In genomic region chr16:71920658-71921057, GRCh38 we compare ENCODE assay signal across 17 cellular contexts. TPM values are rescaled to one million over a fixed set of nuclear protein-coding genes. Genes with fewer than 3 reads are reported as not detected.
DNase-seq lines count a peak whose midpoint lies in the region; ATAC-seq lines count a peak whose summit lies in the region.
"Had no signal": no experiment of that assay in that cellular context is flagged by ENCODE, and none has a peak within 500 bp of the region (broad histone marks: within the 10 kb centered on the region; RNA-seq: fewer than 3 reads in every experiment).

No MANE protein-coding gene starts in this region.

- H4K12ac ChIP-seq in trophoblast cell (ENCODE audit: low read depth, low read length): no peak overlapping the region

- H3K27ac Mint-ChIP-seq in activated T-cell treated with anti-CD3 and anti-CD28 coated beads, Interleukin-2, amount 50 U/mL, for 24 hours: peak overlapping the region; percentile 71
- H3K27ac Mint-ChIP-seq in T-helper 17 cell: peak overlapping the region; percentile 37
- peak overlapping the region; percentile 12 for H3K27ac Mint-ChIP-seq in activated naive CD8-positive, alpha-beta T cell treated with anti-CD3 and anti-CD28 coated beads, Interleukin-2, amount 50 U/mL, for 24 hours

- no peak overlapping the region for H2AFZ ChIP-seq in trophoblast cell (ENCODE audit: insufficient read depth, low read length, poor library complexity)

- H3K36me3 ChIP-seq in trophoblast cell (ENCODE audit: control insufficient read depth in 1 of 2, insufficient read depth in 2 of 2, low read length in 2 of 2): peaks cover 29 to 66% of the 10 kb centered on the region in 2 experiments

- no peak overlapping the region for H3K18ac ChIP-seq in trophoblast cell (ENCODE audit: low read length)

- peaks cover 95% of the 10 kb centered on the region for H3K36me3 Mint-ChIP-seq in activated T-cell treated with anti-CD3 and anti-CD28 coated beads, Interleukin-2, amount 50 U/mL, for 24 hours (ENCODE audit: low read depth)
- peaks cover 66% of the 10 kb centered on the region for H3K36me3 Mint-ChIP-seq in activated T-cell treated with anti-CD3 and anti-CD28 coated beads, Interleukin-2, amount 50 U/mL, for 4 hours (ENCODE audit: insufficient read depth)
- peaks cover 25% of the 10 kb centered on the region for H3K36me3 Mint-ChIP-seq in T-helper 17 cell (ENCODE audit: low read depth)
- peaks cover 80% of the 10 kb centered on the region for H3K36me3 Mint-ChIP-seq in activated naive CD8-positive, alpha-beta T cell treated with anti-CD3 and anti-CD28 coated beads, Interleukin-2, amount 50 U/mL, for 24 hours (ENCODE audit: low read depth)

- H3K9me3 Mint-ChIP-seq in activated T-cell treated with anti-CD3 and anti-CD28 coated beads, Interleukin-2, amount 50 U/mL, for 24 hours: no peaks in the 10 kb centered on the region
- no peaks in the 10 kb centered on the region for H3K9me3 Mint-ChIP-seq in activated T-cell treated with anti-CD3 and anti-CD28 coated beads, Interleukin-2, amount 50 U/mL, for 4 hours
- no peaks in the 10 kb centered on the region for H3K9me3 Mint-ChIP-seq in activated naive CD8-positive, alpha-beta T cell treated with anti-CD3 and anti-CD28 coated beads, Interleukin-2, amount 50 U/mL, for 24 hours

- peak overlapping the region; percentile 47 for H3K4ac ChIP-seq in trophoblast cell (ENCODE audit: low read depth, low read length)

- peaks cover 4 to 12% of the 10 kb centered on the region in 2 experiments for H3K4me1 ChIP-seq in trophoblast cell (ENCODE audit: control insufficient read depth in 1 of 2, insufficient read depth in 2 of 2, low read length in 2 of 2)

- no peak overlapping the region for H2BK120ac ChIP-seq in trophoblast cell (ENCODE audit: insufficient read depth, low read length, poor library complexity)

- no peak overlapping the region for H2AK5ac ChIP-seq in trophoblast cell (ENCODE audit: low read length)

- H3K27me3 ChIP-seq in trophoblast cell (ENCODE audit: insufficient read depth, low read length): no peaks in the 10 kb centered on the region

- H3K4me2 ChIP-seq in trophoblast cell (ENCODE audit: low read length): no peak overlapping the region

- H3K79me1 ChIP-seq in trophoblast cell (ENCODE audit: low read length): no peaks in the 10 kb centered on the region

- no CpG with 5 or more reads among the region's 2 CpGs for WGBS in trophoblast cell (ENCODE audit: extremely low coverage, insufficient coverage, insufficient read length)

- H3K4me3 ChIP-seq in trophoblast cell (ENCODE audit: low read depth, low read length): no peak overlapping the region

- no peak overlapping the region for H3K23ac ChIP-seq in trophoblast cell (ENCODE audit: low read length)

- H4K91ac ChIP-seq in trophoblast cell (ENCODE audit: low read depth, low read length): no peak overlapping the region

- H3K27ac ChIP-seq in trophoblast cell (ENCODE audit: low read depth, low read length): no peak overlapping the region
- H3K27ac ChIP-seq: RWPE1 had no signal

- H3K14ac ChIP-seq in trophoblast cell (ENCODE audit: low read length): no peak overlapping the region

- H3K27me3 Mint-ChIP-seq in activated T-cell treated with anti-CD3 and anti-CD28 coated beads, Interleukin-2, amount 50 U/mL, for 24 hours: no peaks in the 10 kb centered on the region
- no peaks in the 10 kb centered on the region for H3K27me3 Mint-ChIP-seq in activated T-cell treated with anti-CD3 and anti-CD28 coated beads, Interleukin-2, amount 50 U/mL, for 4 hours (ENCODE audit: low read depth)
- H3K27me3 Mint-ChIP-seq in T-helper 17 cell: no peaks in the 10 kb centered on the region
- H3K27me3 Mint-ChIP-seq in activated naive CD8-positive, alpha-beta T cell treated with anti-CD3 and anti-CD28 coated beads, Interleukin-2, amount 50 U/mL, for 24 hours: no peaks in the 10 kb centered on the region

- no peaks in the 10 kb centered on the region for H3K9me3 ChIP-seq in T-helper 17 cell (ENCODE audit: control insufficient read depth, low read length, poor library complexity, severe bottlenecking)
- H3K9me3 ChIP-seq in trophoblast cell (ENCODE audit: insufficient read depth, low read depth, low read length): peaks cover 3% of the 10 kb centered on the region

- H2BK12ac ChIP-seq in trophoblast cell (ENCODE audit: low read length): no peak overlapping the region

- peaks cover 15% of the 10 kb centered on the region for H3K4me1 Mint-ChIP-seq in activated T-cell treated with anti-CD3 and anti-CD28 coated beads, Interleukin-2, amount 50 U/mL, for 24 hours (ENCODE audit: low read depth)
- peaks cover 21% of the 10 kb centered on the region for H3K4me1 Mint-ChIP-seq in activated T-cell treated with anti-CD3 and anti-CD28 coated beads, Interleukin-2, amount 50 U/mL, for 4 hours (ENCODE audit: low read depth)
- peaks cover 35% of the 10 kb centered on the region for H3K4me1 Mint-ChIP-seq in T-helper 17 cell
- H3K4me1 Mint-ChIP-seq in activated naive CD8-positive, alpha-beta T cell treated with anti-CD3 and anti-CD28 coated beads, Interleukin-2, amount 50 U/mL, for 24 hours: peaks cover 12% of the 10 kb centered on the region

- ATAC-seq in activated T-cell treated with anti-CD3 and anti-CD28 coated beads, Interleukin-2, amount 50 U/mL, for 4 hours: no peak
- no peak for ATAC-seq in T-helper 17 cell
- no peak for ATAC-seq in activated naive CD8-positive, alpha-beta T cell treated with anti-CD3 and anti-CD28 coated beads, Interleukin-2, amount 50 U/mL, for 24 hours
- ATAC-seq in activated CD4-positive, CD25-positive, alpha-beta regulatory T cell treated with anti-CD3 and anti-CD28 coated beads, Interleukin-2, amount 50 U/mL, for 24 hours: no peak
- ATAC-seq: Panc1 had no signal

- DNase-seq in activated T-cell treated with anti-CD3 and anti-CD28 coated beads, Interleukin-2, amount 50 U/mL, for 24 hours: no peak
- no peak for DNase-seq in activated T-cell treated with anti-CD3 and anti-CD28 coated beads, Interleukin-2, amount 50 U/mL, for 4 hours
- DNase-seq in T-helper 17 cell (no peak), trophoblast cell (no peak), NOMO-1 (lab: John Stamatoyannopoulos, UW; ENCODE audit: unreplicated experiment in 2 of 2) (no peak)
- no peak for DNase-seq in activated naive CD8-positive, alpha-beta T cell treated with anti-CD3 and anti-CD28 coated beads, Interleukin-2, amount 50 U/mL, for 24 hours
- DNase-seq: Karpas-422, NCI-H1092, NCI-H1417 treated with DMSO at 0.1 percent for 48 hours, NCI-H1694 treated with DMSO at 0.1 percent for 48 hours, NCI-H2081, NCI-H2227 treated with DMSO at 0.1 percent for 48 hours, NCI-H526 treated with DMSO at 0.1 percent for 48 hours, SHP77 treated with DMSO at 0.1 percent for 48 hours had no signal

- no peak overlapping the region for H3K4me3 Mint-ChIP-seq in activated T-cell treated with anti-CD3 and anti-CD28 coated beads, Interleukin-2, amount 50 U/mL, for 24 hours
- H3K4me3 Mint-ChIP-seq in activated T-cell treated with anti-CD3 and anti-CD28 coated beads, Interleukin-2, amount 50 U/mL, for 4 hours: no peak overlapping the region
- no peak overlapping the region for H3K4me3 Mint-ChIP-seq in T-helper 17 cell
- H3K4me3 Mint-ChIP-seq in activated naive CD8-positive, alpha-beta T cell treated with anti-CD3 and anti-CD28 coated beads, Interleukin-2, amount 50 U/mL, for 24 hours: no peak overlapping the region

- no peak overlapping the region for H4K8ac ChIP-seq in trophoblast cell (ENCODE audit: low read depth, low read length)

- H2BK5ac ChIP-seq in trophoblast cell (ENCODE audit: low read depth, low read length, poor library complexity): no peak overlapping the region

- H3K9ac ChIP-seq in trophoblast cell (ENCODE audit: low read length): peak overlapping the region; percentile 65

- H3K79me2 ChIP-seq in trophoblast cell (ENCODE audit: control insufficient read depth, insufficient read depth, low read length, poor library complexity): no peaks in the 10 kb centered on the region

RNA-seq across cellular contexts. Expression of gene IST1, which starts 25.3 kb away (rescaled TPM):
- 100 to 1,000 TPM; 149 to 176 (median 158) TPM for total RNA-seq in activated T-cell treated with anti-CD3 and anti-CD28 coated beads, Interleukin-2, amount 50 U/mL, for 4 hours
- 100 to 1,000 TPM; 262 to 283 TPM for total RNA-seq in T-helper 17 cell
- 130 and 131 TPM in 2 replicates for polyA plus RNA-seq in trophoblast cell (2013)

RNA-seq across cellular contexts. Expression of gene ZNF821, which starts 36.7 kb away (rescaled TPM):
- 1 to 10 TPM; 3.4 to 6.5 (median 4.1) TPM for total RNA-seq in activated T-cell treated with anti-CD3 and anti-CD28 coated beads, Interleukin-2, amount 50 U/mL, for 4 hours
- total RNA-seq in T-helper 17 cell: 10 to 100 TPM; 12.2 to 14.1 TPM
- polyA plus RNA-seq in trophoblast cell (2013): 5.6 and 5.8 TPM in 2 replicates

Comparison
In these comparisons a context has a peak if more than half of its experiments do, and no peak if none do; other contexts are left out.
1. H3K27ac Mint-ChIP-seq: peak in every context shown above with its lines; median percentile 71 in activated T-cell treated with anti-CD3 and anti-CD28 coated beads, Interleukin-2, amount 50 U/mL, for 24 hours; 37 in T-helper 17 cell; 12 in activated naive CD8-positive, alpha-beta T cell treated with anti-CD3 and anti-CD28 coated beads, Interleukin-2, amount 50 U/mL, for 24 hours.